In the genomic region with DNA sequence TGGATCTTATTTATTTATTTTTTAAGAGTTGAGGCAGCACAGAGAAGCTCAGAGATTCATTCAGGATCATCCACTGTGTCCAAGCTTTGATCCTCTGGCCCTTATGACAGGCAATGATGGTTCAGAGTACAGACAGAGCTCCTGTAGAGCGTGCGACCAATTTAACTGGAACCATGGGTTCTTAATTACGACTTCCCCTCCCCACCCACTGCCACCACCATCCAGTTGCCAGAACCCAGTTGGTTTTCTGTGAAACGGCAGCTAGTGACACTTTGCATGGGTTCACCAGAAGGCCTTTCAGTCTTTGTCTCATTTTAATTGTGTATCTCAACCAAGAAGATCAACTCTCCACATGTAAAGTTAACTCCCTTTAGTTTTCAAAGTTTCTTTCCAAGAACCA, we compare ENCODE assay signal across 28 cellular contexts.
"Had no signal": no experiment of that assay in that cellular context is flagged by ENCODE, and none has a peak within 500 bp of the region (broad histone marks: within the 10 kb centered on the region; RNA-seq: fewer than 3 reads in every experiment).

No MANE protein-coding gene starts in this region.

- H3K4me3 ChIP-seq: breast epithelium, esophagus squamous epithelium, heart right ventricle, left lung, lower lobe of right lung, mucosa of descending colon, pancreas, psoas muscle, right atrium auricular region, tibial nerve had no signal

- H3K27me3 Mint-ChIP-seq: activated CD4-positive, alpha-beta T cell treated with anti-CD3 and anti-CD28 coated beads, Interleukin-2, amount 10 ng/mL, durations not matched to agents 24 days and 14 days had no signal

- H3K9me3 Mint-ChIP-seq: activated CD4-positive, alpha-beta memory T cell treated with anti-CD3 and anti-CD28 coated beads for 36 hours; activated T-helper 1 cell treated with anti-CD3 and anti-CD28 coated beads, Interleukin-12 subunit alpha, Interleukin-12 subunit beta, Interleukin-2, Interleukin-4 antibody, amounts not matched to agents 30 ng/mL and 10 ng/mL and 1 ng/mL, durations not matched to agents 14 hours and 24 hours and 36 hours had no signal

- H3K36me3 Mint-ChIP-seq: activated CD4-positive, alpha-beta memory T cell treated with anti-CD3 and anti-CD28 coated beads for 36 hours had no signal

- H3K36me3 ChIP-seq: breast epithelium, esophagus squamous epithelium, heart right ventricle, left lung, lower lobe of right lung, pancreas, right atrium auricular region, tibial nerve, WERI-Rb-1 had no signal

- ATAC-seq: heart right ventricle, left lung, lower lobe of right lung, mucosa of descending colon, pancreas, psoas muscle had no signal

- DNase-seq: activated CD4-positive, alpha-beta memory T cell treated with anti-CD3 and anti-CD28 coated beads for 36 hours; activated CD4-positive, alpha-beta T cell treated with anti-CD3 and anti-CD28 coated beads, Interleukin-2, amount 10 ng/mL, durations not matched to agents 24 days and 14 days; activated CD4-positive, CD25-positive, alpha-beta regulatory T cell treated with anti-CD3 and anti-CD28 coated beads, Interleukin-2, amount 50 U/mL, for 72 hours; activated CD8-positive, alpha-beta memory T cell treated with anti-CD3 and anti-CD28 coated beads, Interleukin-2, amount 50 U/mL, for 4 hours; activated gamma-delta T cell; activated naive CD4-positive, alpha-beta T cell treated with anti-CD3 and anti-CD28 coated beads, Interleukin-2, amount 50 U/mL, for 16 hours; activated T-cell treated with anti-CD3 and anti-CD28 coated beads, Interleukin-2, amount 50 U/mL, for 1 hour; central memory CD4-positive, alpha-beta T cell; esophagus squamous epithelium; heart right ventricle; left lung; lower lobe of right lung; mesendoderm; mucosa of descending colon; nucleus accumbens; pancreas; psoas muscle; stimulated activated CD4-positive, alpha-beta T cell treated with anti-CD3 and anti-CD28 coated beads, Interleukin-15, amount 100 ng/mL, for 24 hours; stimulated activated CD4-positive, alpha-beta T cell treated with anti-CD3 and anti-CD28 coated beads, Interleukin-2, amount 100 ng/mL, for 24 hours; stimulated activated naive CD4-positive, alpha-beta T cell treated with Interleukin-2 at 50 U/mL for 16 hours; SW 1271; T1000; WERI-Rb-1 had no signal

- H3K27ac ChIP-seq: left lung, lower lobe of right lung, pancreas, psoas muscle, right atrium auricular region, tibial nerve, WERI-Rb-1 had no signal

- H3K27ac Mint-ChIP-seq: activated CD4-positive, alpha-beta memory T cell treated with anti-CD3 and anti-CD28 coated beads for 36 hours; activated CD4-positive, alpha-beta T cell treated with anti-CD3 and anti-CD28 coated beads, Interleukin-2, amount 10 ng/mL, durations not matched to agents 24 days and 14 days; activated T-helper 1 cell treated with anti-CD3 and anti-CD28 coated beads, Interleukin-12 subunit alpha, Interleukin-12 subunit beta, Interleukin-2, Interleukin-4 antibody, amounts not matched to agents 30 ng/mL and 10 ng/mL and 1 ng/mL, durations not matched to agents 14 hours and 24 hours and 36 hours had no signal

- H3K9me3 ChIP-seq: breast epithelium, esophagus squamous epithelium, heart right ventricle, left lung, lower lobe of right lung, mucosa of descending colon, pancreas, psoas muscle, right atrium auricular region, tibial nerve had no signal

- H3K27me3 ChIP-seq: breast epithelium, esophagus squamous epithelium, heart right ventricle, left lung, pancreas, right atrium auricular region, tibial nerve had no signal

- H3K4me3 Mint-ChIP-seq: activated CD4-positive, alpha-beta memory T cell treated with anti-CD3 and anti-CD28 coated beads for 36 hours; activated CD4-positive, alpha-beta T cell treated with anti-CD3 and anti-CD28 coated beads, Interleukin-2, amount 10 ng/mL, durations not matched to agents 24 days and 14 days; activated T-helper 1 cell treated with anti-CD3 and anti-CD28 coated beads, Interleukin-12 subunit alpha, Interleukin-12 subunit beta, Interleukin-2, Interleukin-4 antibody, amounts not matched to agents 30 ng/mL and 10 ng/mL and 1 ng/mL, durations not matched to agents 14 hours and 24 hours and 36 hours; T-helper 1 cell treated with Interleukin-12 subunit alpha and Interleukin-12 subunit beta and Interleukin-4 antibody, amounts not matched to agents 30 μg/mL and 1 μg/mL, for 36 hours had no signal

- H3K4me1 ChIP-seq: breast epithelium, left lung, lower lobe of right lung had no signal
